In the genomic region with DNA sequence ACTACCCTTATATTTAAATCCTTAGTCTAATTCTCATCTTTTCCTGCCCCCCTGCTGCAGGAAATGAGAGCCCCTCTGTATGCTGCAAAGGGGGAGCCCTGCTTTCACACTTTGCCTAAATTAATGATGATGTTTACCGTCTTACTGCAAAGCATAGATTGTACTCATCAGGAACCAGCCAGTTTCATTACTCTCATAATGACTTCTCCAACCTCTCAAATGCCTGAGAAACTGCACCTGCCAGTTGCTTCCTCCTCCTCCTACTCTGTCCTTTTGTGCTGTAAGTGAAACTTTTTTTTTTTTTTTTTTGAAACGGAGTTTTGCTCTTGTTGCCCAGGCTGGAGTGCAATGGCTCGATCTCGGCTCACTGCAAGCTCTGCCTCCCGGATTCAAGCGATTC, we compare ENCODE assay signal across 10 cellular contexts.
DNase-seq lines count a peak whose midpoint lies in the region; ATAC-seq, FAIRE-seq and TF ChIP-seq lines count a peak whose summit lies in the region.
"Had no signal": no experiment of that assay in that cellular context is flagged by ENCODE, and none has a peak within 500 bp of the region (broad histone marks: within the 10 kb centered on the region; RNA-seq: fewer than 3 reads in every experiment).

No MANE protein-coding gene starts in this region.

- H2AFZ ChIP-seq in endothelial cell of umbilical vein (ENCODE audit: low read depth, low read length), result no peak overlapping the region

- H3K36me3 ChIP-seq in endothelial cell of umbilical vein (ENCODE audit: control insufficient read depth in 2 of 2, extremely low read depth in 1 of 2, insufficient read depth in 2 of 2, low read length in 2 of 2), result no peaks in the 10 kb centered on the region
- H3K36me3 ChIP-seq: pancreas, suprapubic skin had no signal

- H3K4me1 ChIP-seq in endothelial cell of umbilical vein (ENCODE audit: control insufficient read depth, extremely low read depth, insufficient read depth, low read length), result peaks cover 61% of the 10 kb centered on the region

- no peak for TF ChIP-seq CTCF in endothelial cell of umbilical vein (IDR thresholded peaks at IDR 0.05; ENCODE audit: extremely low read depth in 1 of 2, insufficient read depth in 1 of 2, low read depth in 1 of 2, low read length in 2 of 2)
- TF ChIP-seq CTCF in GM13977 (IDR thresholded peaks at IDR 0.05; ENCODE audit: extremely low read depth, insufficient read depth, missing control alignments), result no peak

- in situ Hi-C loops in GM13977 (cut with MboI; ENCODE audit: low pct_unique_long_range_greater_than_20kb, low sequenced_read_pairs, unreplicated experiment), result no loop called here

- H3K9me1 ChIP-seq in endothelial cell of umbilical vein (replicated peaks; ENCODE audit: control insufficient read depth, extremely low read depth, insufficient read depth, low read length), result no peaks in the 10 kb centered on the region

- H4K20me1 ChIP-seq in endothelial cell of umbilical vein (replicated peaks; ENCODE audit: control insufficient read depth, extremely low read depth, insufficient read depth, low read length), result no peaks in the 10 kb centered on the region

- H3K27me3 ChIP-seq in endothelial cell of umbilical vein (ENCODE audit: control insufficient read depth in 2 of 2, insufficient read depth in 2 of 2, low read length in 2 of 2), result no peaks in the 10 kb centered on the region
- H3K27me3 ChIP-seq: pancreas, suprapubic skin had no signal

- intact Hi-C loops in endothelial cell of umbilical vein (cut with micrococcal nuclease), result no loop called here
- intact Hi-C loops in left ventricle myocardium superior (cut with micrococcal nuclease), result no loop called here

- BruUV-seq in endothelial cell of umbilical vein (replicated peaks; lab: Mats Ljungman, UMichigan), result no TSS peak

- peaks cover 0 to 3% (median 0%) of the 10 kb centered on the region in 9 donors for H3K9me3 Mint-ChIP-seq in naive thymus-derived CD8-positive, alpha-beta T cell

- no peak overlapping the region for H3K27ac Mint-ChIP-seq in naive thymus-derived CD8-positive, alpha-beta T cell

- H3K9me3 ChIP-seq in endothelial cell of umbilical vein (replicated peaks; ENCODE audit: control insufficient read depth, insufficient read depth, low read length), result no peaks in the 10 kb centered on the region
- H3K9me3 ChIP-seq: pancreas, suprapubic skin had no signal

- H3K36me3 Mint-ChIP-seq in naive thymus-derived CD8-positive, alpha-beta T cell, result no peaks in the 10 kb centered on the region

- H3K79me2 ChIP-seq in endothelial cell of umbilical vein (ENCODE audit: control insufficient read depth, insufficient read depth, low read length), result no peaks in the 10 kb centered on the region

- no peak overlapping the region for H3K4me3 ChIP-seq in endothelial cell of umbilical vein (replicated peaks in 1 of 3; ENCODE audit: insufficient read depth in 1 of 3, low read depth in 1 of 3, low read length in 3 of 3)
- H3K4me3 ChIP-seq: pancreas, suprapubic skin had no signal

- no peak for FAIRE-seq in endothelial cell of umbilical vein (lab: Jason Lieb, UNC)
- FAIRE-seq: pancreas had no signal

- peak overlapping the region; percentile 93 for H3K27ac ChIP-seq in endothelial cell of umbilical vein (ENCODE audit: insufficient read depth, low read depth, low read length)
- H3K27ac ChIP-seq: pancreas had no signal

- POLR2A ChIA-PET in endothelial cell of umbilical vein (lab: Charles Lee), result no interaction called here
- POLR2A ChIA-PET in naive thymus-derived CD8-positive, alpha-beta T cell (lab: Charles Lee), result no interaction called here

- H3K9ac ChIP-seq in endothelial cell of umbilical vein (replicated peaks; ENCODE audit: extremely low read depth, insufficient read depth, low read length), result peak overlapping the region; percentile 67

- dilution Hi-C loops in endothelial cell of umbilical vein (cut with MboI; ENCODE audit: extremely low pct_ligation_motif_present, low sequenced_read_pairs), result no loop called here

- ATAC-seq in GM18870 (IDR thresholded peaks at IDR 0.05; ENCODE audit: unreplicated experiment), result peak; percentile 78
- peak; percentile 81 for ATAC-seq in GM21723 (IDR thresholded peaks at IDR 0.05; ENCODE audit: unreplicated experiment)
- ATAC-seq in HG03565 (IDR thresholded peaks at IDR 0.05; ENCODE audit: unreplicated experiment), result peak; percentile 71
- ATAC-seq in left ventricle myocardium superior, result no peak
- ATAC-seq in naive thymus-derived CD8-positive, alpha-beta T cell, result no peak
- ATAC-seq: pancreas had no signal

- H3K4me2 ChIP-seq in endothelial cell of umbilical vein (ENCODE audit: insufficient read depth, low read length), result peak overlapping the region; percentile 69

- H3K4me3 Mint-ChIP-seq in naive thymus-derived CD8-positive, alpha-beta T cell, result no peak overlapping the region

- CTCF ChIA-PET in endothelial cell of umbilical vein (lab: Charles Lee), result no interaction called here

- DNase-seq in endothelial cell of umbilical vein (ENCODE audit: low read depth, low spot score) (no peak), GM13977 (ENCODE audit: low spot score) (no peak), left ventricle myocardium superior (no peak)
- DNase-seq in stimulated activated CD4-positive, alpha-beta T cell treated with anti-CD3 and anti-CD28 coated beads, Interleukin-4, amount 100 ng/mL, for 24 hours, result no peak
- DNase-seq in naive thymus-derived CD8-positive, alpha-beta T cell, result no peak
- DNase-seq: pancreas had no signal

- TF ChIP-seq POLR2A in endothelial cell of umbilical vein (IDR thresholded peaks at IDR 0.05; ENCODE audit: low read depth, low read length), result no peak

- H3K27me3 Mint-ChIP-seq in naive thymus-derived CD8-positive, alpha-beta T cell, result peaks cover 0 to 8% (median 4%) of the 10 kb centered on the region in 5 donors

- peaks cover 0 to 24% (median 2%) of the 10 kb centered on the region in 4 donors for H3K4me1 Mint-ChIP-seq in naive thymus-derived CD8-positive, alpha-beta T cell

TF ChIP-seq in endothelial cell of umbilical vein, 7 proteins besides CTCF, POLR2A, EP300 and RAD21:
- no peak for TF ChIP-seq GATA2 (IDR thresholded peaks at IDR 0.05; ENCODE audit: insufficient read depth, insufficient read length, low read depth, low read length)
- TF ChIP-seq FOS (IDR thresholded peaks at IDR 0.05; ENCODE audit: borderline replicate concordance, insufficient read depth, low read length), result no peak
- no peak for TF ChIP-seq MYC (IDR thresholded peaks at IDR 0.05; ENCODE audit: low read depth, low read length)
- no peak for TF ChIP-seq JUN (IDR thresholded peaks at IDR 0.05; ENCODE audit: borderline replicate concordance, insufficient read depth, insufficient read length, low read depth)
- no peak for TF ChIP-seq POLR2AphosphoS5 (IDR thresholded peaks at IDR 0.05; ENCODE audit: insufficient read depth, low read depth, low read length)
- no peak for TF ChIP-seq EZH2 (IDR thresholded peaks at IDR 0.05; ENCODE audit: borderline replicate concordance, low read depth, low read length, severe bottlenecking)
- TF ChIP-seq, protein P1, sequence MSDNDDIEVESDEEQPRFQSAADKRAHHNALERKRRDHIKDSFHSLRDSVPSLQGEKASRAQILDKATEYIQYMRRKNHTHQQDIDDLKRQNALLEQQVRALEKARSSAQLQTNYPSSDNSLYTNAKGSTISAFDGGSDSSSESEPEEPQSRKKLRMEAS (IDR thresholded peaks at IDR 0.05; ENCODE audit: insufficient read depth, insufficient read length), result no peak

Comparison
In these comparisons a context has a peak if more than half of its experiments do, and no peak if none do; other contexts are left out.
1. ATAC-seq: peak in GM18870 (single experiment), GM21723 (single experiment) and HG03565 (single experiment); none in left ventricle myocardium superior (single experiment) and naive thymus-derived CD8-positive, alpha-beta T cell (0 of 2).